Comparison of ENCODE assay signal across 21 cellular contexts in the genomic region with DNA sequence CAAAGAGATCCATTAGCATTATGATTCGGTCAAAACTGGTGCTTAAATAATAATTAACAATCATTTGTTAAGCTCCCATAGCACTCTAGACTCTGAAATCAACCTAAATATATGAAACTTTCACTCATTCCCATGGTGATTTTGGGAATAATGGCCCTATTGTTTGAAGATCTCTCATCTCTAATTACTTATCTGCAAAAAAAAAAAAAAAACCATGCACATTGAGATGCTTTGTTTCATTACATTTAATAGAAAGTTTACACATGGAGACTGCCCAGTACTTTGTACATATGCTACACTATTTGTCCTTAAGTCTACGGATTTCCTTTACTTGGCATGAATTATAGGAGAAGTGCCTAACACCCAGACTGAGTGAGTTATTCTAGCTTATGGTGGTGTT.
DNase-seq lines count a peak whose midpoint lies in the region; ATAC-seq and TF ChIP-seq lines count a peak whose summit lies in the region.
"Had no signal": no experiment of that assay in that cellular context is flagged by ENCODE, and none has a peak within 500 bp of the region (broad histone marks: within the 10 kb centered on the region; RNA-seq: fewer than 3 reads in every experiment).

No MANE protein-coding gene starts in this region.

- 71% methylated on average over 2 of the region's 2 CpGs for WGBS in prostate gland

- intact Hi-C loops in prostate gland (cut with DNase I), result no loop called here

- peaks cover 17% of the 10 kb centered on the region for H3K4me1 Mint-ChIP-seq in neural crest cell
- no peaks in the 10 kb centered on the region for H3K4me1 Mint-ChIP-seq in stimulated activated effector memory CD8-positive, alpha-beta T cell treated with anti-CD3 and anti-CD28 coated beads, Interleukin-12 subunit alpha, Interleukin-12 subunit beta, amount 100 ng/mL, for 72 hours
- H3K4me1 Mint-ChIP-seq: B cell had no signal

- H3K27ac ChIP-seq in prostate gland, result no peak overlapping the region
- H3K27ac ChIP-seq: 22Rv1; A549; BLaER1 treated with 17β-estradiol and CSF1 and Interleukin-3, amounts not matched to agents 10 nM and 100 nM; C4-2B had no signal

- no peaks in the 10 kb centered on the region for H3K27me3 Mint-ChIP-seq in neural crest cell (ENCODE audit: low read depth)
- H3K27me3 Mint-ChIP-seq: B cell; CD4-positive, alpha-beta T cell had no signal

- H3K9me3 ChIP-seq in prostate gland, result no peaks in the 10 kb centered on the region
- H3K9me3 ChIP-seq: A549; BLaER1 treated with 17β-estradiol and CSF1 and Interleukin-3, amounts not matched to agents 10 nM and 100 nM had no signal

- DNase-seq in COLO829 (ENCODE audit: low spot score) (peak; percentile 75), SK-MEL-5 (ENCODE audit: low read depth, low spot score) (peak; percentile 47), neural crest cell (ENCODE audit: low read depth, low spot score) (no peak), prostate gland (ENCODE audit: low spot score) (no peak)
- no peak for DNase-seq in stimulated activated effector memory CD8-positive, alpha-beta T cell treated with anti-CD3 and anti-CD28 coated beads, Interleukin-12 subunit alpha, Interleukin-12 subunit beta, amount 100 ng/mL, for 72 hours (ENCODE audit: low spot score in 2 of 2)
- DNase-seq: AML-193; CD4-positive, alpha-beta T cell; CD8-positive, alpha-beta T cell; COR-L47; DMS 273 treated with DMSO at 0.1 percent for 48 hours; DMS153; DMS53; DMS79; DND-41; EL; GDM1 had no signal

- in situ Hi-C loops in SK-MEL-5 (cut with HindIII; ENCODE audit: low pct_unique_long_range_greater_than_20kb, low sequenced_read_pairs), result no loop called here

- ATAC-seq in stimulated activated effector memory CD8-positive, alpha-beta T cell treated with anti-CD3 and anti-CD28 coated beads, Interleukin-12 subunit alpha, Interleukin-12 subunit beta, amount 100 ng/mL, for 72 hours, result no peak
- ATAC-seq: A549; CD8-positive, alpha-beta T cell had no signal

- TF ChIP-seq CTCF in neural crest cell (conservative IDR thresholded peaks at IDR 0.05) (no peak), prostate gland (IDR thresholded peaks at IDR 0.05) (no peak)

- H3K4me3 ChIP-seq in prostate gland, result no peak overlapping the region
- H3K4me3 ChIP-seq: A549; BLaER1 treated with 17β-estradiol and CSF1 and Interleukin-3, amounts not matched to agents 10 nM and 100 nM had no signal

- peak overlapping the region; percentile 40 for H3K27ac Mint-ChIP-seq in neural crest cell (ENCODE audit: unreplicated experiment)
- H3K27ac Mint-ChIP-seq in stimulated activated effector memory CD8-positive, alpha-beta T cell treated with anti-CD3 and anti-CD28 coated beads, Interleukin-12 subunit alpha, Interleukin-12 subunit beta, amount 100 ng/mL, for 72 hours, result no peak overlapping the region
- H3K27ac Mint-ChIP-seq: B cell; CD4-positive, alpha-beta T cell; CD8-positive, alpha-beta T cell had no signal

- no peaks in the 10 kb centered on the region for H3K27me3 ChIP-seq in prostate gland (replicated peaks; ENCODE audit: insufficient read depth)
- H3K27me3 ChIP-seq: BLaER1 treated with 17β-estradiol and CSF1 and Interleukin-3, amounts not matched to agents 10 nM and 100 nM had no signal

- no peak overlapping the region for H3K4me3 Mint-ChIP-seq in neural crest cell
- no peak overlapping the region for H3K4me3 Mint-ChIP-seq in stimulated activated effector memory CD8-positive, alpha-beta T cell treated with anti-CD3 and anti-CD28 coated beads, Interleukin-12 subunit alpha, Interleukin-12 subunit beta, amount 100 ng/mL, for 72 hours
- H3K4me3 Mint-ChIP-seq: B cell; CD4-positive, alpha-beta T cell; CD8-positive, alpha-beta T cell had no signal

- no peaks in the 10 kb centered on the region for H3K4me1 ChIP-seq in prostate gland (replicated peaks)
- H3K4me1 ChIP-seq: A549 had no signal

- no peaks in the 10 kb centered on the region for H3K9me3 Mint-ChIP-seq in neural crest cell
- H3K9me3 Mint-ChIP-seq in stimulated activated effector memory CD8-positive, alpha-beta T cell treated with anti-CD3 and anti-CD28 coated beads, Interleukin-12 subunit alpha, Interleukin-12 subunit beta, amount 100 ng/mL, for 72 hours, result no peaks in the 10 kb centered on the region
- H3K9me3 Mint-ChIP-seq: CD4-positive, alpha-beta T cell; CD8-positive, alpha-beta T cell had no signal

- no peak for TF ChIP-seq POLR2A in prostate gland (IDR thresholded peaks at IDR 0.05)

- H3K36me3 ChIP-seq in prostate gland, result no peaks in the 10 kb centered on the region
- H3K36me3 ChIP-seq: BLaER1 treated with 17β-estradiol and CSF1 and Interleukin-3, amounts not matched to agents 10 nM and 100 nM had no signal

- no peaks in the 10 kb centered on the region for H3K36me3 Mint-ChIP-seq in neural crest cell (ENCODE audit: low read depth)
- no peaks in the 10 kb centered on the region for H3K36me3 Mint-ChIP-seq in stimulated activated effector memory CD8-positive, alpha-beta T cell treated with anti-CD3 and anti-CD28 coated beads, Interleukin-12 subunit alpha, Interleukin-12 subunit beta, amount 100 ng/mL, for 72 hours
- H3K36me3 Mint-ChIP-seq: CD8-positive, alpha-beta T cell had no signal

Comparison
In these comparisons a context has a peak if more than half of its experiments do, and no peak if none do; other contexts are left out.
1. DNase-seq: peak in COLO829 (single experiment) and SK-MEL-5 (single experiment); none in neural crest cell (single experiment), prostate gland (single experiment) and stimulated activated effector memory CD8-positive, alpha-beta T cell treated with anti-CD3 and anti-CD28 coated beads, Interleukin-12 subunit alpha, Interleukin-12 subunit beta, amount 100 ng/mL, for 72 hours (0 of 2).